ENCODE assay signal across 8 cellular contexts in the genomic region with DNA sequence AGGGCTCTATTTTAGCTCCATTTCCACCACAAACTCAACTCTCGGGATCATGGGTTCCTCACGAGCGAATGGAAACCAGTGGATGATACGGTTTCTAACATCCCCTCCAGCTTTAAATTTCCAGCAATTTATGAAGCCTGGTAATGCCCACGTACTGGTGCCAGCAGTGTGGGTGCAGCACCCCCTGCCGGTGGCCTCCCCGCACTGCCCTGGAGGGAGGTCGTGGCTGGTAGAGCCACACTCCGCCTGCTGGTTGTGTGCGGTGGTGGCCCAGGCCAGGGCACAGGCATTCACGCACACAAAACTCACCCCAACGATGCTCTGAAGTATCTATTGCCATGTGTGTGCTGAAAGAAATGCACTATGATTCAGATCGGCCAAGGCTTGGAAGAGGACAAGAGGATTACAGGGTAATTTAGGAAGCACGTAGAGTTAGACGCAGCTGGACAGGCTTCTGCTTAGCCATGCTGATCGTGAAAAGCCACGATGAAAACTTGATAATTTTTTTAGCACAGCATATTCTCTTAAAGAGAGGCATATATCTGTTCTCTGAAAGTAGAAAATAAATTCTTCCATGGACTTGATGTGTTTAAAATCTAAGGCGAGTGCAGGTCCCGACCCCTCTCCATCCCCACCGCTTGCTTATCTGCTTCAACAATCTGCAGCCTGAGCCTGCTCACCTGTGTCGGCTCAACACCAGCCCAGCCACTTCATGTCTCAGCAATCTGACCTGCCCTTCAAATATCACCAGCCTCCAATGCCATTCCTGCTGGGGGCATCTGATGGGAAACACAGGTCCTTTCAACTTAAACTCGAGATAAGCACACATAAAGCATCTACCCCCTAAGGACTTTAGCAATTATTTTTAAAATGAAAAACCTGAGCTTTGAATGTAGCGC. TPM values are rescaled to one million over a fixed set of nuclear protein-coding genes. Genes with fewer than 3 reads are reported as not detected.
DNase-seq lines count a peak whose midpoint lies in the region; ATAC-seq, FAIRE-seq and TF ChIP-seq lines count a peak whose summit lies in the region.

No MANE protein-coding gene starts in this region.

- peak; percentile 100 for TF ChIP-seq CTCF in cardiac muscle cell (IDR thresholded peaks at IDR 0.05; ENCODE audit: low read depth, low read length)

- no peaks in the 10 kb centered on the region for H3K36me3 Mint-ChIP-seq in activated naive CD4-positive, alpha-beta T cell treated with anti-CD3 and anti-CD28 coated beads, Interleukin-2, amount 10 ng/mL, durations not matched to agents 7 days and 5 days

- no peaks in the 10 kb centered on the region for H3K27me3 ChIP-seq in cardiac muscle cell

- FAIRE-seq in RCC 7860 (lab: Jason Lieb, UNC), result no peak

- no peak overlapping the region for H3K27ac Mint-ChIP-seq in activated naive CD4-positive, alpha-beta T cell treated with anti-CD3 and anti-CD28 coated beads, Interleukin-2, amount 10 ng/mL, durations not matched to agents 7 days and 5 days

- H3K27ac ChIP-seq in cardiac muscle cell, result no peak overlapping the region

- no peak overlapping the region for H3K4me3 ChIP-seq in cardiac muscle cell

- peak; percentile 60 to 71 for DNase-seq in AML-193 (lab: John Stamatoyannopoulos, UW)
- DNase-seq in RCC 7860 (ENCODE audit: low spot score), result peak; percentile 35
- DNase-seq in activated naive CD4-positive, alpha-beta T cell treated with anti-CD3 and anti-CD28 coated beads, Interleukin-2, amount 10 ng/mL, durations not matched to agents 7 days and 5 days, result peak; percentile 86
- peak; percentile 80 to 81 for DNase-seq in cardiac muscle cell (ENCODE audit: low read depth in 1 of 2, low spot score in 1 of 2)
- peak; percentile 43 for DNase-seq in pulmonary artery endothelial cell (ENCODE audit: low read depth, low spot score)
- no peak for DNase-seq in NCI-H128 (lab: John Stamatoyannopoulos, UW; ENCODE audit: unreplicated experiment)

- no peaks in the 10 kb centered on the region for H3K9me3 Mint-ChIP-seq in activated naive CD4-positive, alpha-beta T cell treated with anti-CD3 and anti-CD28 coated beads, Interleukin-2, amount 10 ng/mL, durations not matched to agents 7 days and 5 days

- no peak overlapping the region for H3K4me3 Mint-ChIP-seq in activated naive CD4-positive, alpha-beta T cell treated with anti-CD3 and anti-CD28 coated beads, Interleukin-2, amount 10 ng/mL, durations not matched to agents 7 days and 5 days

- H3K9me3 ChIP-seq in cardiac muscle cell (ENCODE audit: low read depth), result no peaks in the 10 kb centered on the region

- H3K36me3 ChIP-seq in cardiac muscle cell, result no peaks in the 10 kb centered on the region

- H3K27me3 Mint-ChIP-seq in activated naive CD4-positive, alpha-beta T cell treated with anti-CD3 and anti-CD28 coated beads, Interleukin-2, amount 10 ng/mL, durations not matched to agents 7 days and 5 days, result peaks cover 16% of the 10 kb centered on the region

- no peaks in the 10 kb centered on the region for H3K4me1 Mint-ChIP-seq in activated naive CD4-positive, alpha-beta T cell treated with anti-CD3 and anti-CD28 coated beads, Interleukin-2, amount 10 ng/mL, durations not matched to agents 7 days and 5 days

- CTCF ChIA-PET in activated naive CD4-positive, alpha-beta T cell treated with anti-CD3 and anti-CD28 coated beads, Interleukin-2, amount 10 ng/mL, durations not matched to agents 7 days and 5 days (lab: Charles Lee), result interaction anchor here (0.7 to 3.0 kb wide), 20 partner anchors 9 to 491 kb away, joined by 3 to 26 read pairs (median 4); no protein-coding TSS in a partner anchor

- ATAC-seq in GM19035 (IDR thresholded peaks at IDR 0.05; ENCODE audit: unreplicated experiment), result peak; percentile 96
- peak; percentile 99 for ATAC-seq in HG03135 (IDR thresholded peaks at IDR 0.05; ENCODE audit: unreplicated experiment)

- no peaks in the 10 kb centered on the region for H3K4me1 ChIP-seq in cardiac muscle cell (ENCODE audit: low read depth)

RNA-seq across cellular contexts. Expression of a gene that starts 59.1 kb away (rescaled TPM):
- total RNA-seq in cardiac muscle cell (4.7 and 7.4 TPM in 2 replicates), pulmonary artery endothelial cell (50.4 and 62.5 TPM in 2 replicates)
- polyA plus RNA-seq in cardiac muscle cell, result 1.5 and 3.7 TPM in 2 replicates
